13 cellular contexts compared by ENCODE assay signal in the genomic region with DNA sequence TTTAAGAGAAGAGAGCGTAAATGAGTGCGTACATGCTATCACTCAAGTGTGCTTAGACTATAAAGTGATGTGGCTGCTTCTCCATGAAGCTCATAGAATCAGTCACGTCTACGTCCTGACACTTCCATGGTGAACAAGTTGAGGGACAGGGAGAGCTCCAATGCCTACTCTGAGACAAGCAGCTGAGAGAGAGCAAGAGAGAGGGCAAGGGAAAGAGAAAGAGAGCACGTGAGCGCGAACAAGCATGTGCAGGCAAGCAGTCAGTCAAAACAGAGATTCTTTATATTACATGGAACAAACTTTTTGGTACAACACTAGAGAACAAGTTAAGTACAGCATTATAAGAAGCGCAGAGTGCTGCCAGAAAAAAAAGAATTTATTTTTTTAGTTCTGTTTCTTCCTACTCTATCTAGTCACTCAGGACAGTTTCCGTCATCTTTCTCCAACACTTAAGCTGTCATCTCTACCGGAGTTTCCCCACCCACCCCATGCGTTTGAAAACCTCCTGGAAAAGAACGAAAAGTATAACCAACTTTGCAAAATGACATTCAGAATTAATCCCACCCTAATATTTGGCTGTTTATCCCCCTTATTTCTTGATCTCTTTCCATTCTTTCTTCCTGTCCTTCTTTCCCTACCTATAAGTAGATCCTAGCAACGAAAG.
A peak's percentile ranks its signal among the peaks of the same experiment; 100 is the strongest.
DNase-seq lines count a peak whose midpoint lies in the region; ATAC-seq and TF ChIP-seq lines count a peak whose summit lies in the region.
"Had no signal": no experiment of that assay in that cellular context is flagged by ENCODE, and none has a peak within 500 bp of the region (broad histone marks: within the 10 kb centered on the region; RNA-seq: fewer than 3 reads in every experiment).

No MANE protein-coding gene starts in this region.

- intact Hi-C loops in mammary epithelial cell (cut with micrococcal nuclease) = no loop called here
- intact Hi-C loops in heart left ventricle (cut with DNase I) = no loop called here
- intact Hi-C loops in A673 (cut with micrococcal nuclease; ENCODE audit: unreplicated experiment) = no loop called here

- no peaks in the 10 kb centered on the region for H3K9me3 Mint-ChIP-seq in H9

- H2AK5ac ChIP-seq in H9 (ENCODE audit: insufficient read length, low read length) = no peak overlapping the region

- H3K14ac ChIP-seq in H9 (ENCODE audit: insufficient read depth, low read length) = no peak overlapping the region

- H3K4me1 Mint-ChIP-seq in H9 = peaks cover 62 to 74% of the 10 kb centered on the region in 2 experiments

- no peaks in the 10 kb centered on the region for H3K9me2 ChIP-seq in Karpas-422 (replicated peaks; ENCODE audit: insufficient read depth, low read length)

- no peak overlapping the region for H3K4ac ChIP-seq in H9 (ENCODE audit: low read depth, low read length)

- H2BK15ac ChIP-seq in H9 (ENCODE audit: low read depth, low read length) = no peak overlapping the region

- no peak overlapping the region for H3K18ac ChIP-seq in H9 (ENCODE audit: insufficient read length, low read depth, low read length)

- H3K23ac ChIP-seq in H9 (ENCODE audit: insufficient read length, low read depth, low read length) = no peak overlapping the region

- H3K79me2 ChIP-seq in H9 (ENCODE audit: insufficient read depth, low read length) (peaks cover 9% of the 10 kb centered on the region), mammary epithelial cell (ENCODE audit: insufficient read depth, low read length) (peaks cover 56% of the 10 kb centered on the region), Karpas-422 (ENCODE audit: low read length) (no peaks in the 10 kb centered on the region)

- H3K79me1 ChIP-seq in H9 (ENCODE audit: insufficient read depth, low read depth, low read length, poor library complexity, severe bottlenecking) = no peaks in the 10 kb centered on the region

- H4K20me1 ChIP-seq in H9 (ENCODE audit: control insufficient read depth, insufficient read depth, insufficient read length) = no peaks in the 10 kb centered on the region
- no peaks in the 10 kb centered on the region for H4K20me1 ChIP-seq in mammary epithelial cell (ENCODE audit: insufficient read depth, low read length)
- no peaks in the 10 kb centered on the region for H4K20me1 ChIP-seq in Karpas-422 (ENCODE audit: insufficient read depth, low read depth, low read length)

- H2BK120ac ChIP-seq in H9 (ENCODE audit: low read depth, low read length, poor library complexity, severe bottlenecking) = no peak overlapping the region

- no peak overlapping the region for H3K9ac ChIP-seq in H9 (ENCODE audit: extremely low read depth, insufficient read length, low read length)
- H3K9ac ChIP-seq in mammary epithelial cell (ENCODE audit: insufficient read depth, low read length) = peak overlapping the region; percentile 50
- H3K9ac ChIP-seq in Karpas-422 (ENCODE audit: low read length) = no peak overlapping the region

- WGBS in H9 (ENCODE audit: extremely low coverage, insufficient read length, low lambda C conversion rate) = no CpG with 5 or more reads among the region's 13 CpGs
- WGBS in mammary epithelial cell (ENCODE audit: low coverage, missing lambda C conversion rate) = 18% methylated on average over 12 of the region's 13 CpGs
- WGBS in heart left ventricle, 4 donors = 64 to 74% (median 67%) methylated on average over 13 of the region's 13 CpGs

- peak overlapping the region in 2 of 3 experiments; percentile 2 to 10; a peak in 3 of 7 replicates for H3K27ac Mint-ChIP-seq in H9
- H3K27ac Mint-ChIP-seq: T-helper 17 cell had no signal

- no peak overlapping the region for H3K4me3 Mint-ChIP-seq in H9
- H3K4me3 Mint-ChIP-seq: T-helper 17 cell had no signal

- no peaks in the 10 kb centered on the region for H3K27me3 Mint-ChIP-seq in H9 (ENCODE audit: low read depth)
- H3K27me3 Mint-ChIP-seq: T-helper 17 cell had no signal

- CTCF ChIA-PET in mammary epithelial cell (lab: Charles Lee; ENCODE audit: low non-redundant PET) = no interaction called here
- CTCF ChIA-PET in A673 (lab: Charles Lee) = no interaction called here

- BruUV-seq in mammary epithelial cell (replicated peaks; lab: Mats Ljungman, UMichigan) = no TSS peak
- BruUV-seq in A673 (replicated peaks; lab: Mats Ljungman, UMichigan) = no TSS peak

- H3K27ac ChIP-seq in H9 (ENCODE audit: insufficient read length, low read depth, low read length) (no peak overlapping the region), mammary epithelial cell (ENCODE audit: insufficient read depth, low read depth, low read length) (peak overlapping the region; percentile 68), heart left ventricle (peak overlapping the region in 3 of 12 donors; percentile 1 to 33 (median 19)), A673 (ENCODE audit: low read depth, low read length, poor library complexity, severe bottlenecking) (no peak overlapping the region), Karpas-422 (ENCODE audit: low read length) (no peak overlapping the region)

- in situ Hi-C loops in mammary epithelial cell (cut with MboI; ENCODE audit: low sequenced_read_pairs in 2 of 2) = no loop called here

- H2AFZ ChIP-seq in H9 (ENCODE audit: low read length) = no peak overlapping the region
- H2AFZ ChIP-seq in mammary epithelial cell (ENCODE audit: low read depth, low read length) = peak overlapping the region; percentile 94
- no peak overlapping the region for H2AFZ ChIP-seq in Karpas-422 (ENCODE audit: low read length)

- H3K4me3 ChIP-seq in mammary epithelial cell (replicated peaks in 1 of 3; ENCODE audit: insufficient read depth in 1 of 3, low read depth in 2 of 3, low read length in 3 of 3) (peak overlapping the region; percentile 35 to 50 (median 45)), heart left ventricle (peak overlapping the region in 7 of 12 donors; percentile 2 to 41 (median 17)), A673 (ENCODE audit: low read depth, low read length, poor library complexity, severe bottlenecking) (no peak overlapping the region), Karpas-422 (ENCODE audit: low read length) (no peak overlapping the region)

- dilution Hi-C loops in mammary epithelial cell (cut with HindIII; ENCODE audit: low sequenced_read_pairs) = no loop called here

- H4K8ac ChIP-seq in H9 (replicated peaks; ENCODE audit: insufficient read length, low read depth, low read length) = no peak overlapping the region

- no peak overlapping the region for H2BK12ac ChIP-seq in H9 (ENCODE audit: insufficient read length, low read depth, low read length)

- H3K9me3 ChIP-seq in H9 (ENCODE audit: control insufficient read depth, low read depth, low read length) (no peaks in the 10 kb centered on the region), mammary epithelial cell (replicated peaks; ENCODE audit: insufficient read depth, low read length) (no peaks in the 10 kb centered on the region), heart left ventricle (no peaks in the 10 kb centered on the region), A673 (ENCODE audit: low read depth, low read length, poor library complexity, severe bottlenecking) (no peaks in the 10 kb centered on the region), Karpas-422 (ENCODE audit: low read length) (no peaks in the 10 kb centered on the region)

- no peak overlapping the region for H3K56ac ChIP-seq in H9 (ENCODE audit: insufficient read length, low read depth, low read length)

- H3K27me3 ChIP-seq in H9 (ENCODE audit: insufficient read depth, low read length) (no peaks in the 10 kb centered on the region), mammary epithelial cell (ENCODE audit: insufficient read depth, low read length) (no peaks in the 10 kb centered on the region), heart left ventricle (no peaks in the 10 kb centered on the region), A673 (replicated peaks; ENCODE audit: insufficient read depth, low read depth, low read length, poor library complexity) (peaks cover 7% of the 10 kb centered on the region), Karpas-422 (ENCODE audit: low read length) (no peaks in the 10 kb centered on the region)

- TF ChIP-seq CTCF in H9 (conservative IDR thresholded peaks at IDR 0.05) (no peak), mammary epithelial cell (conservative IDR thresholded peaks at IDR 0.05 in 1 of 2, IDR thresholded peaks at IDR 0.05 in 1 of 2; ENCODE audit: extremely low read depth in 1 of 2, insufficient read depth in 1 of 2, low read depth in 1 of 2, low read length in 2 of 2) (no peak), heart left ventricle (IDR thresholded peaks at IDR 0.05) (no peak), A673 (conservative IDR thresholded peaks at IDR 0.05; ENCODE audit: low read depth, low read length) (no peak)

- no peak overlapping the region for H4K91ac ChIP-seq in H9 (ENCODE audit: insufficient read length, low read depth, low read length)

- POLR2A ChIA-PET in A673 (lab: Charles Lee; ENCODE audit: low non-redundant PET) = no interaction called here

- no peak overlapping the region for H3K4me2 ChIP-seq in H9 (ENCODE audit: insufficient read depth, insufficient read length, low read length)
- H3K4me2 ChIP-seq in mammary epithelial cell (ENCODE audit: insufficient read depth, low read depth, low read length) = peak overlapping the region; percentile 85
- H3K4me2 ChIP-seq in Karpas-422 (ENCODE audit: low read depth, low read length, poor library complexity, severe bottlenecking) = no peak overlapping the region

- H4K5ac ChIP-seq in H9 (ENCODE audit: insufficient read length, low read depth, low read length) = no peak overlapping the region

- H3K23me2 ChIP-seq in H9 (ENCODE audit: insufficient read length, low read depth, low read length, poor library complexity, severe bottlenecking) = no peaks in the 10 kb centered on the region

- DNase-seq in H9 (no peak), mammary epithelial cell (peak; percentile 30), heart left ventricle (no peak), pons (ENCODE audit: low spot score) (peak; percentile 87), A673 (ENCODE audit: low spot score) (no peak), AML-193 (lab: John Stamatoyannopoulos, UW) (no peak), NCI-H774 (lab: John Stamatoyannopoulos, UW) (no peak), Karpas-422 (no peak)
- DNase-seq: activated CD4-positive, CD25-positive, alpha-beta regulatory T cell treated with anti-CD3 and anti-CD28 coated beads, Interleukin-2, amount 50 U/mL, for 72 hours; activated gamma-delta T cell; NCI-H1048; stimulated activated naive CD8-positive, alpha-beta T cell treated with anti-CD3 and anti-CD28 coated beads, Interleukin-15, Interleukin-2, amounts not matched to agents 100 U/mL and 50 U/mL, for 24 hours; T-helper 17 cell had no signal

- H2BK5ac ChIP-seq in H9 (ENCODE audit: insufficient read length, low read length) = no peak overlapping the region

- no peaks in the 10 kb centered on the region for H3K36me3 ChIP-seq in mammary epithelial cell (ENCODE audit: insufficient read depth, low read length)
- H3K36me3 ChIP-seq in heart left ventricle = no peaks in the 10 kb centered on the region
- H3K36me3 ChIP-seq in A673 (ENCODE audit: insufficient read depth, low read length, poor library complexity, severe bottlenecking) = no peaks in the 10 kb centered on the region
- no peaks in the 10 kb centered on the region for H3K36me3 ChIP-seq in Karpas-422 (ENCODE audit: insufficient read depth, low read length)

- peaks cover 12% of the 10 kb centered on the region for H3K4me1 ChIP-seq in H9 (ENCODE audit: insufficient read depth, low read length)
- H3K4me1 ChIP-seq in mammary epithelial cell (ENCODE audit: insufficient read depth, low read length) = peaks cover 9% of the 10 kb centered on the region
- peaks cover 0 to 72% (median 31%) of the 10 kb centered on the region in 12 donors for H3K4me1 ChIP-seq in heart left ventricle
- peaks cover 51% of the 10 kb centered on the region for H3K4me1 ChIP-seq in A673 (ENCODE audit: insufficient read depth, low read length, poor library complexity, severe bottlenecking)
- no peaks in the 10 kb centered on the region for H3K4me1 ChIP-seq in Karpas-422 (ENCODE audit: low read length)

- H3K36me3 Mint-ChIP-seq in H9 (ENCODE audit: insufficient read depth in 1 of 3, low read depth in 3 of 3) = no peaks in the 10 kb centered on the region; a peak in 2 of 7 replicates

- ATAC-seq in heart left ventricle = peak in 2 of 4 donors; percentile 34 to 40
- ATAC-seq: stimulated activated naive CD8-positive, alpha-beta T cell treated with anti-CD3 and anti-CD28 coated beads, Interleukin-15, Interleukin-2, amounts not matched to agents 100 U/mL and 50 U/mL, for 24 hours; T-helper 17 cell had no signal

- no peak overlapping the region for H2BK20ac ChIP-seq in H9 (ENCODE audit: low read depth, low read length, poor library complexity, severe bottlenecking)

- TF ChIP-seq POLR2A in heart left ventricle (IDR thresholded peaks at IDR 0.05) = no peak

- H3T11ph ChIP-seq in H9 (ENCODE audit: low read length) = no peak overlapping the region

Comparison
In these comparisons a context has a peak if more than half of its experiments do, and no peak if none do; other contexts are left out.
1. DNase-seq: peak in mammary epithelial cell (single experiment) and pons (single experiment); none in H9 (single experiment), heart left ventricle (0 of 5), A673 (single experiment), AML-193 (0 of 2), NCI-H774 (single experiment) and Karpas-422 (single experiment).
2. H3K4me3 ChIP-seq: peak in mammary epithelial cell (3 of 3) and heart left ventricle (7 of 12); none in A673 (single experiment) and Karpas-422 (single experiment).